ENCODE assay signal across 9 cellular contexts in genomic region chr1:212514056-212514614, GRCh38.
A peak's percentile ranks its signal among the peaks of the same experiment; 100 is the strongest.
DNase-seq lines count a peak whose midpoint lies in the region; ATAC-seq, FAIRE-seq and TF ChIP-seq lines count a peak whose summit lies in the region.
"Had no signal": no experiment of that assay in that cellular context is flagged by ENCODE, and none has a peak within 500 bp of the region (broad histone marks: within the 10 kb centered on the region; RNA-seq: fewer than 3 reads in every experiment).

No MANE protein-coding gene starts in this region.

- no peaks in the 10 kb centered on the region for H3K4me1 Mint-ChIP-seq in activated T-helper 17 cell treated with anti-CD3 and anti-CD28 coated beads, Interleukin-2, amount 50 U/mL, for 72 hours
- H3K4me1 Mint-ChIP-seq in type B pancreatic cell (ENCODE audit: unreplicated experiment): peaks cover 33% of the 10 kb centered on the region

- peaks cover 0 to 37% of the 10 kb centered on the region in 2 donors for H3K27me3 ChIP-seq in tibial artery

- H3K36me3 Mint-ChIP-seq in activated T-helper 17 cell treated with anti-CD3 and anti-CD28 coated beads, Interleukin-2, amount 50 U/mL, for 72 hours (ENCODE audit: low read depth): no peaks in the 10 kb centered on the region
- no peaks in the 10 kb centered on the region for H3K36me3 Mint-ChIP-seq in type B pancreatic cell

- H3K9me3 Mint-ChIP-seq in activated T-helper 17 cell treated with anti-CD3 and anti-CD28 coated beads, Interleukin-2, amount 50 U/mL, for 72 hours: no peaks in the 10 kb centered on the region
- no peaks in the 10 kb centered on the region for H3K9me3 Mint-ChIP-seq in type B pancreatic cell

- DNase-seq in AG08395 (ENCODE audit: low spot score): peak; percentile 30
- peak; percentile 93 for DNase-seq in H4 (ENCODE audit: low spot score)
- DNase-seq in kidney: peak; percentile 92
- peak in 1 of 2 donors; percentile 72 for DNase-seq in tibial artery
- DNase-seq in type B pancreatic cell (ENCODE audit: extremely low spot score, unreplicated experiment): no peak
- DNase-seq in NCI-H2081 treated with DMSO at 0.1 percent for 48 hours (lab: John Stamatoyannopoulos, UW): no peak

- no peak for FAIRE-seq in kidney (lab: Jason Lieb, UNC)
- FAIRE-seq: GM18507 had no signal

- intact Hi-C loops in kidney (cut with DNase I): no loop called here
- intact Hi-C loops in tibial artery (cut with DNase I; ENCODE audit: low total_unique reads): no loop called here

- no peak overlapping the region for H3K9ac ChIP-seq in kidney (ENCODE audit: low read length in 2 of 2)

- H3K9me3 ChIP-seq in kidney (ENCODE audit: control insufficient read depth in 1 of 2, low read length in 2 of 2) (no peaks in the 10 kb centered on the region), tibial artery (no peaks in the 10 kb centered on the region)

- no peaks in the 10 kb centered on the region for H3K36me3 ChIP-seq in kidney (ENCODE audit: control insufficient read depth in 1 of 2, insufficient read depth in 2 of 2, low read length in 2 of 2)
- no peaks in the 10 kb centered on the region for H3K36me3 ChIP-seq in tibial artery

- peaks cover 46% of the 10 kb centered on the region for H3K27me3 Mint-ChIP-seq in activated T-helper 17 cell treated with anti-CD3 and anti-CD28 coated beads, Interleukin-2, amount 50 U/mL, for 72 hours
- peaks cover 31% of the 10 kb centered on the region for H3K27me3 Mint-ChIP-seq in type B pancreatic cell

- peak overlapping the region; percentile 19 to 24 for H3K4me3 ChIP-seq in kidney (ENCODE audit: low read length in 2 of 2)
- H3K4me3 ChIP-seq in tibial artery: peak overlapping the region; percentile 11 to 45

- H3K27ac ChIP-seq in kidney (ENCODE audit: low read depth in 2 of 2, low read length in 2 of 2) (no peak overlapping the region), tibial artery (no peak overlapping the region)

- TF ChIP-seq CTCF in kidney (IDR thresholded peaks at IDR 0.05; ENCODE audit: borderline replicate concordance, extremely low read depth, insufficient read depth) (no peak), tibial artery (IDR thresholded peaks at IDR 0.05) (no peak), type B pancreatic cell (conservative IDR thresholded peaks at IDR 0.05) (no peak)

- peak overlapping the region; percentile 16 for H3K4me3 Mint-ChIP-seq in activated T-helper 17 cell treated with anti-CD3 and anti-CD28 coated beads, Interleukin-2, amount 50 U/mL, for 72 hours
- H3K4me3 Mint-ChIP-seq in type B pancreatic cell: no peak overlapping the region

- no peak overlapping the region for H3K27ac Mint-ChIP-seq in activated T-helper 17 cell treated with anti-CD3 and anti-CD28 coated beads, Interleukin-2, amount 50 U/mL, for 72 hours
- no peak overlapping the region for H3K27ac Mint-ChIP-seq in type B pancreatic cell

- H3K4me1 ChIP-seq in kidney (ENCODE audit: control insufficient read depth in 1 of 2, insufficient read depth in 1 of 2, low read depth in 1 of 2, low read length in 2 of 2): peaks cover 0 to 6% of the 10 kb centered on the region in 2 donors
- H3K4me1 ChIP-seq in tibial artery: peaks cover 0 to 18% (median 16%) of the 10 kb centered on the region in 4 donors

- no peak for ATAC-seq in activated T-helper 17 cell treated with anti-CD3 and anti-CD28 coated beads, Interleukin-2, amount 50 U/mL, for 72 hours (replicated peaks)
- ATAC-seq in HG03097 (IDR thresholded peaks at IDR 0.05; ENCODE audit: low FRiP score, unreplicated experiment): no peak

Comparison
In these comparisons a context has a peak if more than half of its experiments do, and no peak if none do; other contexts are left out.
1. DNase-seq: peak in AG08395 (single experiment), H4 (single experiment) and kidney (single experiment); none in type B pancreatic cell (single experiment) and NCI-H2081 treated with DMSO at 0.1 percent for 48 hours (single experiment).